Comparison of ENCODE assay signal across 15 cellular contexts in genomic region chr14:75198291-75198933, GRCh38. TPM values are rescaled to one million over a fixed set of nuclear protein-coding genes. Genes with fewer than 3 reads are reported as not detected.
DNase-seq lines count a peak whose midpoint lies in the region; ATAC-seq, FAIRE-seq and TF ChIP-seq lines count a peak whose summit lies in the region.
"Had no signal": no experiment of that assay in that cellular context is flagged by ENCODE, and none has a peak within 500 bp of the region (broad histone marks: within the 10 kb centered on the region; RNA-seq: fewer than 3 reads in every experiment).

No MANE protein-coding gene starts in this region.

- no peak for TF ChIP-seq EP300 in H1 (IDR thresholded peaks at IDR 0.05; ENCODE audit: borderline replicate concordance in 1 of 2, low read depth in 2 of 2, low read length in 2 of 2)

- no peaks in the 10 kb centered on the region for H3K79me1 ChIP-seq in H1 (ENCODE audit: low read depth, low read length)

- H4K5ac ChIP-seq in H1 (ENCODE audit: insufficient read length, low read depth, low read length) = no peak overlapping the region

- TF ChIP-seq RAD21 in H1 (IDR thresholded peaks at IDR 0.05 in 1 of 2, conservative IDR thresholded peaks at IDR 0.05 in 1 of 2; ENCODE audit: low read depth in 2 of 2, low read length in 2 of 2) = no peak

- H3K36me3 ChIP-seq in H1 (ENCODE audit: control insufficient read depth in 2 of 4, insufficient read depth in 4 of 4, low read length in 3 of 4) (no peaks in the 10 kb centered on the region), parathyroid adenoma (ENCODE audit: control insufficient read depth, insufficient read depth, low read length) (no peaks in the 10 kb centered on the region)

- no peak overlapping the region for H3K4me2 ChIP-seq in H1 (ENCODE audit: insufficient read depth in 1 of 2, low read depth in 2 of 2, low read length in 2 of 2)
- H3K4me2 ChIP-seq in parathyroid adenoma (ENCODE audit: low read length) = no peak overlapping the region

- H2BK15ac ChIP-seq in H1 (ENCODE audit: low read length) = no peak overlapping the region

- H3K79me2 ChIP-seq in H1 (ENCODE audit: control insufficient read depth in 1 of 2, insufficient read depth in 2 of 2, low read length in 2 of 2) (no peaks in the 10 kb centered on the region), parathyroid adenoma (no peaks in the 10 kb centered on the region)

- FAIRE-seq in H1 (lab: Jason Lieb, UNC) = no peak
- FAIRE-seq: GM18507, RCC 7860 had no signal

- 85% methylated on average over 11 of the region's 11 CpGs; no CpG with 5 or more reads in 1 of the 2 experiments for WGBS in H1 (ENCODE audit: extremely low coverage in 1 of 2, insufficient coverage in 1 of 2, insufficient read length in 1 of 2, insufficient replicate concordance in 2 of 2, low coverage in 1 of 2, low lambda C conversion rate in 2 of 2, missing lambda C conversion rate in 1 of 2), 2 experiments

- no peak for TF ChIP-seq CTCF in Calu3 (IDR thresholded peaks at IDR 0.05; ENCODE audit: unreplicated experiment)
- no peak for TF ChIP-seq CTCF in H1 (IDR thresholded peaks at IDR 0.05; ENCODE audit: control extremely low read depth in 1 of 3, insufficient read depth in 1 of 3, low read depth in 1 of 3, low read length in 3 of 3)
- TF ChIP-seq CTCF in parathyroid adenoma (IDR thresholded peaks at IDR 0.05) = no peak

- no peak overlapping the region for H4K8ac ChIP-seq in H1 (ENCODE audit: extremely low read depth, insufficient read depth, low read length)

- H2BK12ac ChIP-seq in H1 (ENCODE audit: low read depth, low read length) = no peak overlapping the region

- no peak overlapping the region for H2BK20ac ChIP-seq in H1 (ENCODE audit: low read length)

- no peak overlapping the region for H3K23ac ChIP-seq in H1 (ENCODE audit: insufficient read length)

- no peaks in the 10 kb centered on the region for H4K20me1 ChIP-seq in H1 (replicated peaks in 1 of 2; ENCODE audit: control insufficient read depth in 1 of 2, insufficient read depth in 2 of 2, low read length in 2 of 2)

- CTCF ChIA-PET in Calu3 (lab: Charles Lee) (interaction anchor here (0.5 to 1.2 kb wide), 2 partner anchors 16 to 21 kb away, joined by 3 read pairs; no protein-coding TSS in a partner anchor), H1 (lab: Charles Lee; ENCODE audit: partially characterized antibody) (interaction anchor here (0.5 to 1.9 kb wide), 4 partner anchors 15 to 97 kb away, joined by 3 read pairs; no protein-coding TSS in a partner anchor)
- CTCF ChIA-PET in activated CD8-positive, alpha-beta memory T cell treated with anti-CD3 and anti-CD28 coated beads, Interleukin-2, amount 10 ng/mL, durations not matched to agents 7 days and 5 days (lab: Charles Lee) = no interaction called here

- peaks cover 12% of the 10 kb centered on the region for H3K36me3 Mint-ChIP-seq in Calu3 (ENCODE audit: insufficient read depth, unreplicated experiment)
- no peaks in the 10 kb centered on the region for H3K36me3 Mint-ChIP-seq in activated CD8-positive, alpha-beta memory T cell treated with anti-CD3 and anti-CD28 coated beads, Interleukin-2, amount 10 ng/mL, durations not matched to agents 7 days and 5 days
- H3K36me3 Mint-ChIP-seq: WTC11 had no signal

- no peak overlapping the region for H3K4me3 ChIP-seq in H1 (ENCODE audit: extremely low read depth in 1 of 4, insufficient read depth in 2 of 4, low read depth in 3 of 4, low read length in 4 of 4)
- H3K4me3 ChIP-seq in parathyroid adenoma (ENCODE audit: low read depth, low read length) = no peak overlapping the region

- H3K27ac Mint-ChIP-seq in Calu3 (ENCODE audit: unreplicated experiment) = peak overlapping the region; percentile 28
- H3K27ac Mint-ChIP-seq in activated CD8-positive, alpha-beta memory T cell treated with anti-CD3 and anti-CD28 coated beads, Interleukin-2, amount 10 ng/mL, durations not matched to agents 7 days and 5 days = no peak overlapping the region
- H3K27ac Mint-ChIP-seq: nephron progenitor cell, WTC11 had no signal

- BruUV-seq in Calu3 (replicated peaks; lab: Mats Ljungman, UMichigan) = no TSS peak

- H2AFZ ChIP-seq in H1 (ENCODE audit: low read length) (no peak overlapping the region), parathyroid adenoma (peak overlapping the region; percentile 11)

- 0 out of 2 replicates have a peak overlapping the region, but pooled peaks have one; percentile 39 for H2AK5ac ChIP-seq in H1 (ENCODE audit: low read depth, low read length)

- H3K9me3 ChIP-seq in H1 (ENCODE audit: insufficient read depth in 2 of 2, low read depth in 1 of 2, low read length in 1 of 2) (no peaks in the 10 kb centered on the region), parathyroid adenoma (ENCODE audit: control insufficient read depth, low read length) (no peaks in the 10 kb centered on the region)

- no peaks in the 10 kb centered on the region for H3K27me3 Mint-ChIP-seq in Calu3 (ENCODE audit: unreplicated experiment)
- H3K27me3 Mint-ChIP-seq in activated CD8-positive, alpha-beta memory T cell treated with anti-CD3 and anti-CD28 coated beads, Interleukin-2, amount 10 ng/mL, durations not matched to agents 7 days and 5 days = peaks cover 8% of the 10 kb centered on the region

- POLR2A ChIA-PET in H1 (lab: Charles Lee; ENCODE audit: partially characterized antibody) = interaction anchor here (1.2 kb wide), 1 partner anchor 84 kb away, joined by 3 read pairs; no protein-coding TSS in a partner anchor

- no peak overlapping the region for H3K4ac ChIP-seq in H1 (replicated peaks; ENCODE audit: insufficient read length, low read depth, low read length)

- intact Hi-C loops in Calu3 (cut with micrococcal nuclease; ENCODE audit: unreplicated experiment) = no loop called here

- H4K91ac ChIP-seq in H1 (replicated peaks; ENCODE audit: insufficient read length, low read length) = no peak overlapping the region

- no peak overlapping the region for H3K27ac ChIP-seq in H1 (ENCODE audit: low read depth, low read length)
- no peak overlapping the region for H3K27ac ChIP-seq in parathyroid adenoma

- TF ChIP-seq POLR2A in H1 (IDR thresholded peaks at IDR 0.05; ENCODE audit: control extremely low read depth in 1 of 2, low read depth in 2 of 2, low read length in 2 of 2) = no peak

- H3K9ac ChIP-seq in H1 (replicated peaks in 1 of 4; ENCODE audit: extremely low read depth in 1 of 4, low read depth in 3 of 4, low read length in 3 of 4) = no peak overlapping the region
- H3K9ac ChIP-seq in parathyroid adenoma = no peak overlapping the region

- no peak overlapping the region for H3K18ac ChIP-seq in H1 (ENCODE audit: extremely low read depth, low read length)

- no peak overlapping the region for H3K4me3 Mint-ChIP-seq in Calu3 (ENCODE audit: low read depth, unreplicated experiment)
- no peak overlapping the region for H3K4me3 Mint-ChIP-seq in activated CD8-positive, alpha-beta memory T cell treated with anti-CD3 and anti-CD28 coated beads, Interleukin-2, amount 10 ng/mL, durations not matched to agents 7 days and 5 days
- H3K4me3 Mint-ChIP-seq: nephron progenitor cell, WTC11 had no signal

- no peak overlapping the region for H2BK5ac ChIP-seq in H1 (ENCODE audit: low read depth, low read length)

- no peak overlapping the region for H2BK120ac ChIP-seq in H1 (replicated peaks; ENCODE audit: low read depth, low read length)

- no peak overlapping the region for H3K56ac ChIP-seq in H1 (replicated peaks; ENCODE audit: insufficient read length, low read depth, low read length)

- H3K14ac ChIP-seq in H1 (ENCODE audit: insufficient read length) = no peak overlapping the region

- H3K23me2 ChIP-seq in H1 (ENCODE audit: low read depth, low read length) = no peaks in the 10 kb centered on the region

- H3K27me3 ChIP-seq in H1 (replicated peaks in 1 of 4; ENCODE audit: control insufficient read depth in 3 of 4, extremely low read depth in 1 of 4, insufficient read depth in 3 of 4, low read length in 3 of 4) (no peaks in the 10 kb centered on the region), parathyroid adenoma (ENCODE audit: control insufficient read depth, insufficient read depth, low read length) (no peaks in the 10 kb centered on the region)

- H3K9me3 Mint-ChIP-seq in Calu3 (ENCODE audit: low read depth, unreplicated experiment) = no peaks in the 10 kb centered on the region
- H3K9me3 Mint-ChIP-seq in activated CD8-positive, alpha-beta memory T cell treated with anti-CD3 and anti-CD28 coated beads, Interleukin-2, amount 10 ng/mL, durations not matched to agents 7 days and 5 days (ENCODE audit: low read depth) = no peaks in the 10 kb centered on the region
- H3K9me3 Mint-ChIP-seq: nephron progenitor cell, WTC11 had no signal

- H3K4me1 Mint-ChIP-seq in Calu3 (ENCODE audit: low read depth, unreplicated experiment) = peaks cover 59% of the 10 kb centered on the region
- H3K4me1 Mint-ChIP-seq in activated CD8-positive, alpha-beta memory T cell treated with anti-CD3 and anti-CD28 coated beads, Interleukin-2, amount 10 ng/mL, durations not matched to agents 7 days and 5 days = peaks cover 2% of the 10 kb centered on the region

- H3K4me1 ChIP-seq in H1 (replicated peaks in 1 of 4; ENCODE audit: control insufficient read depth in 3 of 4, insufficient read depth in 4 of 4, low read length in 3 of 4) = no peaks in the 10 kb centered on the region; a peak in 1 of 7 replicates
- no peaks in the 10 kb centered on the region for H3K4me1 ChIP-seq in parathyroid adenoma

- DNase-seq in Calu3 (no peak), NCI-H2171 (lab: John Stamatoyannopoulos, UW) (peak; percentile 9), H1 (ENCODE audit: low read depth in 1 of 2, low spot score in 2 of 2) (no peak)
- DNase-seq in activated CD8-positive, alpha-beta memory T cell treated with anti-CD3 and anti-CD28 coated beads, Interleukin-2, amount 10 ng/mL, durations not matched to agents 7 days and 5 days = no peak
- DNase-seq: effector CD8-positive, alpha-beta T cell; MM.1S; nephron progenitor cell; stimulated activated CD4-positive, alpha-beta T cell treated with anti-CD3 and anti-CD28 coated beads, Interleukin-4, amount 100 ng/mL, for 24 hours had no signal

- ATAC-seq in activated CD8-positive, alpha-beta memory T cell treated with anti-CD3 and anti-CD28 coated beads, Interleukin-2, amount 10 ng/mL, durations not matched to agents 7 days and 5 days = no peak
- ATAC-seq in HG02970 (IDR thresholded peaks at IDR 0.05; ENCODE audit: low FRiP score, unreplicated experiment) (no peak), GM21619 (IDR thresholded peaks at IDR 0.05; ENCODE audit: unreplicated experiment) (no peak), GM21576 (IDR thresholded peaks at IDR 0.05; ENCODE audit: unreplicated experiment) (no peak)
- ATAC-seq: WTC11 had no signal

RNA-seq across cellular contexts. Expression of gene TMED10, which starts 22.0 kb away (rescaled TPM):
- 391 and 434 TPM in 2 replicates for total RNA-seq in Calu3 (2022)
- total RNA-seq in H1 (2021; fragmentation: NEBNext Ultra II Directional; extraction: Animal tissue kit (Norgen Biotek cat#: 25700)) = 250 and 251 TPM in 2 replicates
- 163 and 218 TPM in 2 replicates for polyA plus RNA-seq in H1 (2011; rRNA removed)
- polyA plus RNA-seq in H1 (2011; cell fraction: cytosol; rRNA removed) = 163 TPM
- 194 TPM for polyA plus RNA-seq in H1 (2011; cell fraction: nucleus; rRNA removed)
- 188 to 225 TPM (median 214 TPM) in 4 replicates for polyA plus RNA-seq in H1 (2012, experiment 1 of 2)
- polyA plus RNA-seq in H1 (2012, experiment 2 of 2) = 35.0 TPM
- 254 TPM for polyA plus RNA-seq in H1 (2013, experiment 1 of 2)
- polyA plus RNA-seq in H1 (2013, experiment 2 of 2) = 326 TPM
- 528 and 582 TPM in 2 replicates for polyA minus RNA-seq in H1 (2011; rRNA and poly(A)+ RNA removed)
- 221 TPM for polyA minus RNA-seq in H1 (2011; cell fraction: cytosol; rRNA and poly(A)+ RNA removed)
- polyA minus RNA-seq in H1 (2011; cell fraction: nucleus; rRNA and poly(A)+ RNA removed) = 120 TPM
- 100 to 1,000 TPM; 129 to 166 TPM for total RNA-seq in activated CD8-positive, alpha-beta memory T cell treated with anti-CD3 and anti-CD28 coated beads, Interleukin-2, amount 10 ng/mL, durations not matched to agents 7 days and 5 days
